Comparison of ENCODE assay signal across 9 cellular contexts in genomic region chr4:7539659-7540058, GRCh38.
DNase-seq lines count a peak whose midpoint lies in the region; ATAC-seq, FAIRE-seq and TF ChIP-seq lines count a peak whose summit lies in the region.
"Had no signal": no experiment of that assay in that cellular context is flagged by ENCODE, and none has a peak within 500 bp of the region (broad histone marks: within the 10 kb centered on the region; RNA-seq: fewer than 3 reads in every experiment).

No MANE protein-coding gene starts in this region.

- CTCF ChIA-PET in GM12878 (lab: Yijun Ruan, JAX), result no interaction called here

- H3K36me3 ChIP-seq in GM12878 (ENCODE audit: control insufficient read depth in 2 of 2, insufficient read depth in 2 of 2, low read length in 1 of 2), result no peaks in the 10 kb centered on the region

- TF ChIP-seq RAD21 in GM12878 (IDR thresholded peaks at IDR 0.05; ENCODE audit: insufficient read depth, low read depth, low read length), result no peak

- no peaks in the 10 kb centered on the region for H3K4me1 ChIP-seq in GM12878 (ENCODE audit: control insufficient read depth, insufficient read depth, low read length)

- H2AFZ ChIP-seq in GM12878 (ENCODE audit: control insufficient read depth, low read depth, low read length), result no peak overlapping the region

- peak; percentile 39; the same call in 2 of the 3 replicates for ATAC-seq in GM12878

- TF ChIP-seq CTCF in GM12878 (IDR thresholded peaks at IDR 0.05 in 2 of 3, conservative IDR thresholded peaks at IDR 0.05 in 1 of 3; ENCODE audit: control insufficient read depth in 2 of 3, extremely low read depth in 1 of 3, insufficient read depth in 1 of 3, low read depth in 3 of 3, low read length in 3 of 3), result no peak

- TF ChIP-seq POLR2A in GM12878 (IDR thresholded peaks at IDR 0.05; ENCODE audit: low read depth, low read length), result no peak

- DNase-seq in activated CD4-positive, alpha-beta T cell treated with anti-CD3 and anti-CD28 coated beads for 1 hour, result peak; percentile 12
- DNase-seq in activated CD4-positive, alpha-beta T cell treated with anti-CD3 and anti-CD28 coated beads, Interleukin-2, amount 50 U/mL, for 4 hours, result no peak
- DNase-seq in SK-MEL-5 (ENCODE audit: low read depth, low spot score) (peak; percentile 52), GM12878 (ENCODE audit: low read depth, low spot score) (no peak), kidney tubule cell (ENCODE audit: low spot score) (no peak), NCI-H1092 (lab: John Stamatoyannopoulos, UW) (no peak), occipital lobe (lab: John Stamatoyannopoulos, UW) (no peak)
- DNase-seq in stimulated activated CD8-positive, alpha-beta memory T cell treated with anti-CD3 and anti-CD28 coated beads, Interleukin-4, amount 100 ng/mL, for 48 hours, result peak; percentile 60

- TF ChIP-seq EP300 in GM12878 (IDR thresholded peaks at IDR 0.05; ENCODE audit: borderline replicate concordance in 1 of 2, control insufficient read depth in 1 of 2, low read depth in 2 of 2, low read length in 2 of 2), result no peak

- RAD21 ChIA-PET in GM12878 (lab: Charles Lee; ENCODE audit: unreplicated experiment), result no interaction called here

- H3K9ac ChIP-seq in GM12878 (ENCODE audit: control insufficient read depth, insufficient read depth, low read length), result no peak overlapping the region

- H3K27ac ChIP-seq in GM12878 (ENCODE audit: control insufficient read depth, insufficient read depth), result no peak overlapping the region
- H3K27ac ChIP-seq: C4-2B had no signal

- intact Hi-C loops in GM12878 (cut with micrococcal nuclease; ENCODE audit: unreplicated experiment), result no loop called here

- no peaks in the 10 kb centered on the region for H4K20me1 ChIP-seq in GM12878 (ENCODE audit: control insufficient read depth, insufficient read depth)

- H3K79me2 ChIP-seq in GM12878 (ENCODE audit: control insufficient read depth, insufficient read depth, low read length), result no peaks in the 10 kb centered on the region

- no peaks in the 10 kb centered on the region; the same call in 2 of the 3 replicates for H3K9me3 ChIP-seq in GM12878 (replicated peaks; ENCODE audit: control insufficient read depth, insufficient read depth, low read length)

- no peak overlapping the region for H3K4me3 ChIP-seq in GM12878

- POLR2A ChIA-PET in GM12878 (lab: Charles Lee), result no interaction called here

- no peak for FAIRE-seq in GM12878 (lab: Jason Lieb, UNC)

- BruUV-seq in GM12878 (replicated peaks; lab: Mats Ljungman, UMichigan), result no TSS peak

- WGBS in GM12878 (ENCODE audit: insufficient coverage, insufficient replicate concordance, low lambda C conversion rate, missing lambda C conversion rate), result 22% methylated on average over 6 of the region's 9 CpGs

- SMC1A ChIA-PET in GM12878 (lab: Charles Lee; ENCODE audit: uncharacterized antibody, unreplicated experiment), result no interaction called here

- H3K4me2 ChIP-seq in GM12878 (ENCODE audit: control insufficient read depth, insufficient read depth), result no peak overlapping the region

- H3K27me3 ChIP-seq in GM12878 (replicated peaks in 1 of 2; ENCODE audit: control insufficient read depth in 2 of 2, insufficient read depth in 2 of 2, low read length in 1 of 2), result no peaks in the 10 kb centered on the region

- in situ Hi-C loops in SK-MEL-5 (cut with HindIII; ENCODE audit: low pct_unique_long_range_greater_than_20kb, low sequenced_read_pairs) (no loop called here), GM12878 (cut with MboI) (no loop called here)

TF ChIP-seq in GM12878, 131 proteins besides CTCF, POLR2A, EP300 and RAD21:
- TF ChIP-seq E2F4 (IDR thresholded peaks at IDR 0.05; ENCODE audit: low read depth, low read length) (no peak), BCL11A (IDR thresholded peaks at IDR 0.05; ENCODE audit: low read depth, low read length) (no peak), HSF1 (IDR thresholded peaks at IDR 0.05; ENCODE audit: low read depth, low read length) (no peak), ZNF24 (IDR thresholded peaks at IDR 0.05) (no peak), LARP7 (IDR thresholded peaks at IDR 0.05) (no peak), FOXK2 (IDR thresholded peaks at IDR 0.05) (no peak), MEF2B (IDR thresholded peaks at IDR 0.05; ENCODE audit: partially characterized antibody, poor library complexity, severe bottlenecking) (no peak)

Comparison
In these comparisons a context has a peak if more than half of its experiments do, and no peak if none do; other contexts are left out.
1. DNase-seq: peak in activated CD4-positive, alpha-beta T cell treated with anti-CD3 and anti-CD28 coated beads for 1 hour (single experiment), SK-MEL-5 (single experiment) and stimulated activated CD8-positive, alpha-beta memory T cell treated with anti-CD3 and anti-CD28 coated beads, Interleukin-4, amount 100 ng/mL, for 48 hours (single experiment); none in activated CD4-positive, alpha-beta T cell treated with anti-CD3 and anti-CD28 coated beads, Interleukin-2, amount 50 U/mL, for 4 hours (0 of 2), GM12878 (single experiment), kidney tubule cell (single experiment), NCI-H1092 (single experiment) and occipital lobe (single experiment).